Comparison of ENCODE assay signal across 1 cellular context in genomic region chr10:96043157-96043894, GRCh38.
TF ChIP-seq lines count a peak whose summit lies in the region.

CCNJ (plus strand) TSS chr10:96043583; CDS start chr10:96044394, 811 bp downstream.

TF ChIP-seq in K562, 482 proteins besides CTCF, POLR2A, EP300 and RAD21 (continued from another document and continues in another):
- no peak; the same call in 1 of the 2 replicates for TF ChIP-seq TFAP4 (CRISPR knock-in tag; IDR thresholded peaks at IDR 0.05; ENCODE audit: borderline replicate concordance)
- no peak for TF ChIP-seq ZNF121 (CRISPR knock-in tag; conservative IDR thresholded peaks at IDR 0.05)
- no peak for TF ChIP-seq TBL1XR1 (IDR thresholded peaks at IDR 0.05; ENCODE audit: low read length in 2 of 2)
- no peak for TF ChIP-seq ZNF253 (CRISPR knock-in tag; conservative IDR thresholded peaks at IDR 0.05)
- TF ChIP-seq POLR2AphosphoS5 (IDR thresholded peaks at IDR 0.05; ENCODE audit: control insufficient read depth, insufficient read depth, low read depth, low read length), result no peak
- peak; percentile 83 for TF ChIP-seq NFYB (IDR thresholded peaks at IDR 0.05; ENCODE audit: extremely low read depth, insufficient read length)
- no peak for TF ChIP-seq CHD4 (IDR thresholded peaks at IDR 0.05; ENCODE audit: insufficient read depth, insufficient replicate concordance, low read depth, low read length, poor library complexity, severe bottlenecking)
- TF ChIP-seq NONO (IDR thresholded peaks at IDR 0.05; ENCODE audit: low read depth in 2 of 2, low read length in 1 of 2), result peak; percentile 64 to 90; a peak in 3 of 4 replicates
- TF ChIP-seq HNRNPL (IDR thresholded peaks at IDR 0.05; ENCODE audit: low read depth, low read length), result no peak
- no peak for TF ChIP-seq SMARCC2 (IDR thresholded peaks at IDR 0.05; ENCODE audit: low read depth)
- no peak for TF ChIP-seq KAT7 (CRISPR knock-in tag; IDR thresholded peaks at IDR 0.05; ENCODE audit: borderline replicate concordance)
- peak; percentile 36; the same call in 1 of the 2 replicates for TF ChIP-seq ATF7 (IDR thresholded peaks at IDR 0.05)
- TF ChIP-seq ZNF586 (CRISPR knock-in tag; conservative IDR thresholded peaks at IDR 0.05), result no peak
- peak; percentile 42 for TF ChIP-seq ETV5 (CRISPR knock-in tag; IDR thresholded peaks at IDR 0.05; ENCODE audit: low read depth)
- TF ChIP-seq THAP7 (CRISPR knock-in tag; IDR thresholded peaks at IDR 0.05), result no peak
- TF ChIP-seq TCFL5 (CRISPR knock-in tag; conservative IDR thresholded peaks at IDR 0.05), result no peak
- no peak for TF ChIP-seq ZNF444 (CRISPR knock-in tag; IDR thresholded peaks at IDR 0.05)
- TF ChIP-seq CCNT2 (IDR thresholded peaks at IDR 0.05; ENCODE audit: borderline replicate concordance, extremely low read depth, insufficient read length, low read depth, low read length), result peak; percentile 44
- TF ChIP-seq GATAD2A (IDR thresholded peaks at IDR 0.05), result no peak
- TF ChIP-seq HDAC8 (tag; IDR thresholded peaks at IDR 0.05), result no peak
- 0 out of 2 replicates have a peak, but pooled peaks have one; percentile 19 for TF ChIP-seq ERF (CRISPR knock-in tag; IDR thresholded peaks at IDR 0.05)
- TF ChIP-seq ZNF280A (IDR thresholded peaks at IDR 0.05; ENCODE audit: low read depth, partially characterized antibody), result no peak
- TF ChIP-seq ZBED1 (IDR thresholded peaks at IDR 0.05), result no peak
- TF ChIP-seq E2F6 (IDR thresholded peaks at IDR 0.05; ENCODE audit: borderline replicate concordance in 1 of 2, extremely low read depth in 1 of 2, insufficient read depth in 1 of 2, insufficient read length in 1 of 2, low read depth in 1 of 2, low read length in 1 of 2, poor library complexity in 1 of 2, severe bottlenecking in 1 of 2), result peak; percentile 93 to 97
- TF ChIP-seq ZBTB43 (CRISPR knock-in tag; IDR thresholded peaks at IDR 0.05), result 0 out of 2 replicates have a peak, but pooled peaks have one; percentile 31
- peak; percentile 94 for TF ChIP-seq RBFOX2 (IDR thresholded peaks at IDR 0.05; ENCODE audit: low read depth, low read length)
- TF ChIP-seq ELF1 (tag; IDR thresholded peaks at IDR 0.05), result peak; percentile 60
- TF ChIP-seq FOXK2 (conservative IDR thresholded peaks at IDR 0.05 in 1 of 2, IDR thresholded peaks at IDR 0.05 in 1 of 2; ENCODE audit: low read depth in 2 of 2), result no peak
- no peak for TF ChIP-seq PCBP1 (IDR thresholded peaks at IDR 0.05; ENCODE audit: low read depth, low read length, poor library complexity, severe bottlenecking)
- TF ChIP-seq ZNF347 (CRISPR knock-in tag; IDR thresholded peaks at IDR 0.05; ENCODE audit: low read depth), result no peak
- TF ChIP-seq ZNF395 (CRISPR knock-in tag; IDR thresholded peaks at IDR 0.05), result no peak
- no peak for TF ChIP-seq CBX2 (IDR thresholded peaks at IDR 0.05; ENCODE audit: insufficient read depth, low read length, poor library complexity, severe bottlenecking)
- no peak for TF ChIP-seq MAFK (IDR thresholded peaks at IDR 0.05; ENCODE audit: low read length)
- no peak for TF ChIP-seq RERE (CRISPR knock-in tag; IDR thresholded peaks at IDR 0.05; ENCODE audit: borderline replicate concordance)
- TF ChIP-seq POLR3A (IDR thresholded peaks at IDR 0.05; ENCODE audit: borderline replicate concordance, extremely low read depth, insufficient read depth, insufficient read length), result no peak
- no peak for TF ChIP-seq ZFPM2 (CRISPR knock-in tag; IDR thresholded peaks at IDR 0.05)
- no peak for TF ChIP-seq CC2D1A (IDR thresholded peaks at IDR 0.05)
- TF ChIP-seq TAL1 (IDR thresholded peaks at IDR 0.05), result no peak
- TF ChIP-seq NR4A1 (CRISPR knock-in tag; IDR thresholded peaks at IDR 0.05), result no peak
- no peak for TF ChIP-seq NR4A1 (tag; IDR thresholded peaks at IDR 0.05)
- no peak for TF ChIP-seq ZNF518B (CRISPR knock-in tag; IDR thresholded peaks at IDR 0.05)
- TF ChIP-seq RBM22 (IDR thresholded peaks at IDR 0.05; ENCODE audit: low read depth, low read length, poor library complexity, severe bottlenecking), result no peak
- no peak for TF ChIP-seq MCM5 (IDR thresholded peaks at IDR 0.05; ENCODE audit: low read depth)
- peak; percentile 53; the same call in 1 of the 2 replicates for TF ChIP-seq TGIF2 (CRISPR knock-in tag; IDR thresholded peaks at IDR 0.05)
- no peak for TF ChIP-seq NCOA6 (IDR thresholded peaks at IDR 0.05)
- no peak for TF ChIP-seq DLX4 (CRISPR knock-in tag; IDR thresholded peaks at IDR 0.05)
- TF ChIP-seq ETS2 (tag; IDR thresholded peaks at IDR 0.05; ENCODE audit: borderline replicate concordance, poor library complexity, severe bottlenecking), result no peak
- TF ChIP-seq PML (IDR thresholded peaks at IDR 0.05; ENCODE audit: low read length), result 0 out of 2 replicates have a peak, but pooled peaks have one; percentile 44
- no peak for TF ChIP-seq HIVEP1 (CRISPR knock-in tag; IDR thresholded peaks at IDR 0.05)
- TF ChIP-seq RB1 (IDR thresholded peaks at IDR 0.05; ENCODE audit: low read depth), result peak; percentile 57
- TF ChIP-seq ZNF583 (CRISPR knock-in tag; IDR thresholded peaks at IDR 0.05), result no peak
- TF ChIP-seq ETS1 (conservative IDR thresholded peaks at IDR 0.05; ENCODE audit: control insufficient read depth, low read depth, low read length), result no peak
- no peak for TF ChIP-seq KHSRP (IDR thresholded peaks at IDR 0.05)
